Comparison of ENCODE assay signal across 8 cellular contexts in the genomic region with DNA sequence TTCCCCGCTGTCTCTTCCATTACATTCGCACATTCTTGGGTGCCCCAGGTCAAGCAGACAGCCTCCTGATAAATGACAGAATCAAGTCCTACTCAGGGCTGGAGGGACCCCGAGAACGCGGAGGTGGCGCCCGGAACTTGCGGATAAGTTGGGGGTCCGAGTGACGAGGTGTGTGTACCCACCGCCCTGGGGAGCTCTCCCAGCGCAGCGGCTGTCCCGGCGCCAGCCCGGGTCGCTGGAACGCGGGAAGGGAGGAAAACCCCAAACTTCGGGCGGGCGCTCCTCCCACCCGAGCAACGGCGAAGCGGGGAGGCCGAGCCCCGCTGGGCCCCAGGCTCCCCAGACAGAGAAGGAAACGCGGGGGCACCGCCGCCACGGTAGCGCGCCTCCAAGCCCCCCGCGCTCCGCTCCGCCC. TPM values are rescaled to one million over a fixed set of nuclear protein-coding genes. Genes with fewer than 3 reads are reported as not detected.
DNase-seq lines count a peak whose midpoint lies in the region; TF ChIP-seq lines count a peak whose summit lies in the region.

No MANE protein-coding gene starts in this region.

- no peaks in the 10 kb centered on the region for H3K27me3 ChIP-seq in liver (ENCODE audit: control insufficient read depth in 4 of 4, insufficient read depth in 4 of 4, low read length in 3 of 4)
- no peaks in the 10 kb centered on the region for H3K27me3 ChIP-seq in transverse colon

- H3K27ac ChIP-seq in liver (ENCODE audit: low read depth in 1 of 2, low read length in 2 of 2) = peak overlapping the region; percentile 88 to 91
- H3K27ac ChIP-seq in transverse colon = peak overlapping the region; percentile 91 to 93 (median 92)

- intact Hi-C loops in transverse colon (cut with DNase I; ENCODE audit: low total_unique reads) = no loop called here

- no peak for TF ChIP-seq CTCF in astrocyte of the cerebellum (IDR thresholded peaks at IDR 0.05; ENCODE audit: low read depth, low read length, missing control alignments)
- TF ChIP-seq CTCF in liver (IDR thresholded peaks at IDR 0.05; ENCODE audit: low read depth, low read length, missing input control) = no peak
- TF ChIP-seq CTCF in transverse colon (IDR thresholded peaks at IDR 0.05) = no peak

- no peaks in the 10 kb centered on the region for H3K36me3 ChIP-seq in liver (ENCODE audit: control insufficient read depth in 4 of 4, insufficient read depth in 3 of 4, low read depth in 1 of 4, low read length in 3 of 4)
- H3K36me3 ChIP-seq in transverse colon = no peaks in the 10 kb centered on the region

- DNase-seq in DMS53 (lab: John Stamatoyannopoulos, UW) (peak; percentile 54), DMS53 treated with DMSO at 0.1 percent for 48 hours (lab: John Stamatoyannopoulos, UW; ENCODE audit: unreplicated experiment) (no peak), HS-27A (ENCODE audit: low read depth) (peak; percentile 29), astrocyte of the cerebellum (ENCODE audit: low read depth) (no peak), transverse colon (no peak), SW 1271 (lab: John Stamatoyannopoulos, UW) (no peak), NCI-H187 (lab: John Stamatoyannopoulos, UW) (no peak)

- under 1% methylated on average over 39 of the region's 39 CpGs for WGBS in liver
- WGBS in transverse colon (ENCODE audit: low coverage in 1 of 2), 2 donors = 0% methylated on average over 12 to 15 of the region's 39 CpGs

- no peak for TF ChIP-seq RAD21 in liver (IDR thresholded peaks at IDR 0.05)

- H3K9me3 ChIP-seq in liver (ENCODE audit: control insufficient read depth in 4 of 4, low read length in 3 of 4) = no peaks in the 10 kb centered on the region
- H3K9me3 ChIP-seq in transverse colon = no peaks in the 10 kb centered on the region

- in situ Hi-C loops in astrocyte of the cerebellum (cut with HindIII; ENCODE audit: low sequenced_read_pairs) (no loop called here), transverse colon (cut with MboI; ENCODE audit: low pct_ligation_motif_present in 1 of 4, low pct_unique_long_range_greater_than_20kb in 1 of 4, low sequenced_read_pairs in 3 of 4) (loop anchor here in 1 of 4 donors (25.0 kb wide), 1 partner anchor 158 kb away; no protein-coding TSS in a partner anchor)

- H3K4me3 ChIP-seq in astrocyte of the cerebellum (ENCODE audit: low read depth, low read length) = peak overlapping the region; percentile 81
- peak overlapping the region; percentile 64 to 87 (median 87) for H3K4me3 ChIP-seq in liver (ENCODE audit: low read depth in 1 of 3, low read length in 3 of 3)
- peak overlapping the region; percentile 88 to 98 (median 91) for H3K4me3 ChIP-seq in transverse colon

- H3K4me1 ChIP-seq in liver (ENCODE audit: control insufficient read depth in 4 of 4, insufficient read depth in 4 of 4, low read length in 3 of 4) (peaks cover 8 to 29% (median 21%) of the 10 kb centered on the region in 4 donors), transverse colon (peaks cover 7 to 38% (median 20%) of the 10 kb centered on the region in 4 donors)

- no peak for TF ChIP-seq POLR2A in transverse colon (IDR thresholded peaks at IDR 0.05)

- peak overlapping the region in 1 of 2 donors; percentile 30 for H3K9ac ChIP-seq in liver (ENCODE audit: low read depth in 1 of 2, low read length in 2 of 2)

- no peak for TF ChIP-seq EP300 in transverse colon (IDR thresholded peaks at IDR 0.05; ENCODE audit: low read depth)

TF ChIP-seq in liver, 16 proteins besides CTCF, POLR2A, EP300 and RAD21:
- TF ChIP-seq FOXA2 (IDR thresholded peaks at IDR 0.05) = no peak
- TF ChIP-seq TAF1 (conservative IDR thresholded peaks at IDR 0.05) = no peak
- TF ChIP-seq ATF3 (IDR thresholded peaks at IDR 0.05) = no peak
- no peak for TF ChIP-seq GABPA (IDR thresholded peaks at IDR 0.05 in 1 of 2, conservative IDR thresholded peaks at IDR 0.05 in 1 of 2)
- TF ChIP-seq RXRA (IDR thresholded peaks at IDR 0.05) = no peak
- no peak for TF ChIP-seq EGR1 (IDR thresholded peaks at IDR 0.05; ENCODE audit: low read depth in 2 of 2)
- TF ChIP-seq, protein P1, sequence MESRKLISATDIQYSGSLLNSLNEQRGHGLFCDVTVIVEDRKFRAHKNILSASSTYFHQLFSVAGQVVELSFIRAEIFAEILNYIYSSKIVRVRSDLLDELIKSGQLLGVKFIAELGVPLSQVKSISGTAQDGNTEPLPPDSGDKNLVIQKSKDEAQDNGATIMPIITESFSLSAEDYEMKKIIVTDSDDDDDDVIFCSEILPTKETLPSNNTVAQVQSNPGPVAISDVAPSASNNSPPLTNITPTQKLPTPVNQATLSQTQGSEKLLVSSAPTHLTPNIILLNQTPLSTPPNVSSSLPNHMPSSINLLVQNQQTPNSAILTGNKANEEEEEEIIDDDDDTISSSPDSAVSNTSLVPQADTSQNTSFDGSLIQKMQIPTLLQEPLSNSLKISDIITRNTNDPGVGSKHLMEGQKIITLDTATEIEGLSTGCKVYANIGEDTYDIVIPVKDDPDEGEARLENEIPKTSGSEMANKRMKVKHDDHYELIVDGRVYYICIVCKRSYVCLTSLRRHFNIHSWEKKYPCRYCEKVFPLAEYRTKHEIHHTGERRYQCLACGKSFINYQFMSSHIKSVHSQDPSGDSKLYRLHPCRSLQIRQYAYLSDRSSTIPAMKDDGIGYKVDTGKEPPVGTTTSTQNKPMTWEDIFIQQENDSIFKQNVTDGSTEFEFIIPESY (IDR thresholded peaks at IDR 0.05) = no peak
- no peak for TF ChIP-seq HNF4A (conservative IDR thresholded peaks at IDR 0.05)
- TF ChIP-seq REST (IDR thresholded peaks at IDR 0.05) = no peak
- TF ChIP-seq YY1 (IDR thresholded peaks at IDR 0.05) = no peak
- TF ChIP-seq, protein P2, sequence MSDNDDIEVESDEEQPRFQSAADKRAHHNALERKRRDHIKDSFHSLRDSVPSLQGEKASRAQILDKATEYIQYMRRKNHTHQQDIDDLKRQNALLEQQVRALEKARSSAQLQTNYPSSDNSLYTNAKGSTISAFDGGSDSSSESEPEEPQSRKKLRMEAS (IDR thresholded peaks at IDR 0.05) = no peak
- TF ChIP-seq HNF4G (IDR thresholded peaks at IDR 0.05) = no peak
- TF ChIP-seq SP1 (IDR thresholded peaks at IDR 0.05) = no peak
- TF ChIP-seq FOXA1 (IDR thresholded peaks at IDR 0.05) = no peak
- no peak for TF ChIP-seq NR2F2 (IDR thresholded peaks at IDR 0.05)

RNA-seq across cellular contexts. Expression of gene CLN6, which starts 0.6 kb away (rescaled TPM):
- total RNA-seq in liver (10 to 100 TPM; 17.4 to 21.2 TPM), transverse colon (10 to 100 TPM; 13.8 to 28.1 (median 18.2) TPM)
- polyA plus RNA-seq in liver = 10 to 100 TPM in 1 of 2 donors, 1 to 10 TPM in 1; 7.2 to 13.3 TPM

RNA-seq across cellular contexts. Expression of gene CALML4, which starts 23.8 kb away (rescaled TPM):
- total RNA-seq in liver = 1 to 10 TPM; 6.2 to 8.0 TPM
- 1 to 10 TPM; 3.6 to 6.8 TPM for polyA plus RNA-seq in liver
- total RNA-seq in transverse colon = 100 to 1,000 TPM in 1 of 4 donors, 10 to 100 TPM in 3; 56.3 to 153 (median 75.2) TPM

RNA-seq across cellular contexts. Expression of gene FEM1B, which starts 48.6 kb away (rescaled TPM):
- 10 to 100 TPM; 27.7 to 39.5 TPM for total RNA-seq in liver
- 1 to 10 TPM; 6.2 to 8.0 TPM for polyA plus RNA-seq in liver
- 10 to 100 TPM; 25.1 to 64.7 (median 43.0) TPM for total RNA-seq in transverse colon

Comparison
In these comparisons a context has a peak if more than half of its experiments do, and no peak if none do; other contexts are left out.
1. DNase-seq: peak in DMS53 (single experiment) and HS-27A (single experiment); none in DMS53 treated with DMSO at 0.1 percent for 48 hours (single experiment), astrocyte of the cerebellum (single experiment), transverse colon (single experiment), SW 1271 (0 of 2) and NCI-H187 (0 of 2).
2. RNA of gene CALML4, which starts 23.8 kb away (total RNA-seq): 56.3 to 153 TPM in transverse colon; 6.2 to 8.0 TPM in liver; every median in the first group is over 4 times any median in the second.
3. Peak in every context shown above with its lines, with median percentiles within 50 percentile points of each other: H3K4me3 ChIP-seq.